Comparison of ENCODE assay signal across 10 cellular contexts in genomic region chr2:118616432-118616831, GRCh38.
"Had no signal": no experiment of that assay in that cellular context is flagged by ENCODE, and none has a peak within 500 bp of the region (broad histone marks: within the 10 kb centered on the region; RNA-seq: fewer than 3 reads in every experiment).

No MANE protein-coding gene starts in this region.

- FAIRE-seq: H1, H54 had no signal

- DNase-seq: GM23248, GOT3, H7, H9, HCEC 1CT, HFFc6 had no signal

- H3K4me3 Mint-ChIP-seq: GM23338, H9, HFFc6 had no signal

- H3K9me3 ChIP-seq: HAP-1 had no signal

- H3K9ac ChIP-seq: GM23248 had no signal

- H3K27ac Mint-ChIP-seq: GM23338, H9, HFFc6 had no signal

- H3K27ac ChIP-seq: GM23248 had no signal

- H3K4me1 ChIP-seq: HAP-1 had no signal

- H3K4me2 ChIP-seq: GM23338 had no signal

- H3K4me3 ChIP-seq: GM23248, GM23338, HAP-1 had no signal

- H3K36me3 ChIP-seq: HAP-1 had no signal

- H2AFZ ChIP-seq: GM23248 had no signal

- H3K9me3 Mint-ChIP-seq: GM23338, H9, HFFc6 had no signal
